ENCODE assay signal across 23 cellular contexts in genomic region chr13:99717959-99718674, GRCh38.
"Had no signal": no experiment of that assay in that cellular context is flagged by ENCODE, and none has a peak within 500 bp of the region (broad histone marks: within the 10 kb centered on the region; RNA-seq: fewer than 3 reads in every experiment).

No MANE protein-coding gene starts in this region.

- DNase-seq: activated CD4-positive, alpha-beta memory T cell treated with anti-CD3 and anti-CD28 coated beads, Interleukin-2, amount 10 ng/mL, durations not matched to agents 7 days and 5 days; activated CD4-positive, alpha-beta T cell treated with anti-CD3 and anti-CD28 coated beads for 36 hours; activated CD4-positive, alpha-beta T cell treated with anti-CD3 and anti-CD28 coated beads, Interleukin-2, amount 50 U/mL, for 1 hour; activated gamma-delta T cell; activated naive CD4-positive, alpha-beta T cell treated with anti-CD3 and anti-CD28 coated beads for 36 hours; activated T-cell treated with anti-CD3 and anti-CD28 coated beads for 4 hours; activated T-cell treated with anti-CD3 and anti-CD28 coated beads, Interleukin-2, amount 50 U/mL, for 48 hours; amygdala; KG1; NCI-H1048; NCI-H1417 treated with DMSO at 0.1 percent for 48 hours; NCI-H1694; NCI-H2029; NCI-H345; NCI-H510A; SIG-M5; T-helper 1 cell had no signal

- H3K4me3 Mint-ChIP-seq: activated CD4-positive, alpha-beta memory T cell treated with anti-CD3 and anti-CD28 coated beads, Interleukin-2, amount 10 ng/mL, durations not matched to agents 7 days and 5 days; activated CD4-positive, alpha-beta T cell treated with anti-CD3 and anti-CD28 coated beads for 36 hours; activated naive CD4-positive, alpha-beta T cell treated with anti-CD3 and anti-CD28 coated beads for 36 hours; activated naive CD8-positive, alpha-beta T cell; activated T-helper 17 cell treated with anti-CD3 and anti-CD28 coated beads, Interleukin-2, amount 50 U/mL, for 72 hours; brain had no signal

- ATAC-seq: activated CD4-positive, alpha-beta T cell treated with anti-CD3 and anti-CD28 coated beads for 36 hours; activated T-helper 17 cell treated with anti-CD3 and anti-CD28 coated beads, Interleukin-2, amount 50 U/mL, for 72 hours had no signal

- FAIRE-seq: astrocyte had no signal

- H3K9me3 Mint-ChIP-seq: activated CD4-positive, alpha-beta memory T cell treated with anti-CD3 and anti-CD28 coated beads, Interleukin-2, amount 10 ng/mL, durations not matched to agents 7 days and 5 days; activated naive CD4-positive, alpha-beta T cell treated with anti-CD3 and anti-CD28 coated beads for 36 hours; activated T-helper 17 cell treated with anti-CD3 and anti-CD28 coated beads, Interleukin-2, amount 50 U/mL, for 72 hours had no signal

- H3K27ac ChIP-seq: SK-N-MC, VCaP had no signal

- H3K27ac Mint-ChIP-seq: activated CD4-positive, alpha-beta memory T cell treated with anti-CD3 and anti-CD28 coated beads, Interleukin-2, amount 10 ng/mL, durations not matched to agents 7 days and 5 days; activated CD4-positive, alpha-beta T cell treated with anti-CD3 and anti-CD28 coated beads for 36 hours; activated naive CD4-positive, alpha-beta T cell treated with anti-CD3 and anti-CD28 coated beads for 36 hours; activated naive CD8-positive, alpha-beta T cell; activated T-helper 17 cell treated with anti-CD3 and anti-CD28 coated beads, Interleukin-2, amount 50 U/mL, for 72 hours; brain had no signal

- H3K36me3 Mint-ChIP-seq: brain had no signal

- H3K27me3 Mint-ChIP-seq: activated CD4-positive, alpha-beta memory T cell treated with anti-CD3 and anti-CD28 coated beads, Interleukin-2, amount 10 ng/mL, durations not matched to agents 7 days and 5 days; activated CD4-positive, alpha-beta T cell treated with anti-CD3 and anti-CD28 coated beads for 36 hours; activated naive CD8-positive, alpha-beta T cell; activated T-helper 17 cell treated with anti-CD3 and anti-CD28 coated beads, Interleukin-2, amount 50 U/mL, for 72 hours had no signal

- H3K4me3 ChIP-seq: SK-N-MC had no signal

- H3K4me1 Mint-ChIP-seq: activated CD4-positive, alpha-beta memory T cell treated with anti-CD3 and anti-CD28 coated beads, Interleukin-2, amount 10 ng/mL, durations not matched to agents 7 days and 5 days; activated CD4-positive, alpha-beta T cell treated with anti-CD3 and anti-CD28 coated beads for 36 hours had no signal
